ENCODE assay signal across 1 cellular context in the genomic region with DNA sequence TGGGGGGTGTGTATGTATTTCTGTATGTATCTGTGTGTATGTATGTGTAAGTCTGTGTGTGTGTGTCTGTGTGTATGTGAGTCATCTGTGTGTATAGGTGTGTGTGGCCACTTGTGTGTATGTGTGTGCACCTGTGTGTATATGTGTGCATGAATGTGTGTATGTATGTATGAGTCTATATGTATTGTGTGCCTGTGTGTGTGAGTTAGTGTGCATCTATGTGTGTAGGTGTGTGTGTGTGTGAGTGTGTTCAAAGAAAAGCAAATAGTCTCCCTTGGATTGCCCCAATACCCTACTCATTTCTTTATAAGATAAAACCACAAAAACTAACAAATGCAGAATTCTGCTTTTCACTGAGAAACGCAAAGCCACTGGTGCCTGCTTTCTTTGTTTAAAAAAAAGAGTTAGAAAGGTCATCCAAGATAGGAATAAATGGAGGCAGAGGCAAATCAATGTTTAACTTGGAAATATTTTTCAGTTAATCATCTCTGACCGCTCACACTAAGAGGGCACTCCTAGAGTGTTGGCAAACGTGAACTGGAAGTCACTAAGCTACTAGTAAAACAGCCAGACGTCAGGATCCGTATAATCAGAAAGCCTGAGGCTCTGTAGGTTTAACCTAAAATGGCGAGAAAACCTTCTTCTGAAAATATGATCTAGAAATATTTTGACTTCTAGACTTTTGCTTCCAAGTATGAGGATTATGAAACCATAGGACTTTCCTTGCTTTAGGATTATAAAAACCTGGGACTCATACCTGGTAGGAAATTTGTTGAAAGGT.
TF ChIP-seq lines count a peak whose summit lies in the region.

No MANE protein-coding gene starts in this region.

TF ChIP-seq in HepG2, 621 proteins besides CTCF, POLR2A, EP300 and RAD21 (continued from another document and continues in another):
- TF ChIP-seq, protein P1, sequence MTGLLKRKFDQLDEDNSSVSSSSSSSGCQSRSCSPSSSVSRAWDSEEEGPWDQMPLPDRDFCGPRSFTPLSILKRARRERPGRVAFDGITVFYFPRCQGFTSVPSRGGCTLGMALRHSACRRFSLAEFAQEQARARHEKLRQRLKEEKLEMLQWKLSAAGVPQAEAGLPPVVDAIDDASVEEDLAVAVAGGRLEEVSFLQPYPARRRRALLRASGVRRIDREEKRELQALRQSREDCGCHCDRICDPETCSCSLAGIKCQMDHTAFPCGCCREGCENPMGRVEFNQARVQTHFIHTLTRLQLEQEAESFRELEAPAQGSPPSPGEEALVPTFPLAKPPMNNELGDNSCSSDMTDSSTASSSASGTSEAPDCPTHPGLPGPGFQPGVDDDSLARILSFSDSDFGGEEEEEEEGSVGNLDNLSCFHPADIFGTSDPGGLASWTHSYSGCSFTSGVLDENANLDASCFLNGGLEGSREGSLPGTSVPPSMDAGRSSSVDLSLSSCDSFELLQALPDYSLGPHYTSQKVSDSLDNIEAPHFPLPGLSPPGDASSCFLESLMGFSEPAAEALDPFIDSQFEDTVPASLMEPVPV (CRISPR knock-in tag; IDR thresholded peaks at IDR 0.05): no peak
- TF ChIP-seq ZNF350 (CRISPR knock-in tag; IDR thresholded peaks at IDR 0.05; ENCODE audit: borderline replicate concordance, low read depth) (no peak), ZFP1 (CRISPR knock-in tag; IDR thresholded peaks at IDR 0.05) (no peak), NFE2 (CRISPR knock-in tag; IDR thresholded peaks at IDR 0.05) (no peak), TSC22D2 (CRISPR knock-in tag; IDR thresholded peaks at IDR 0.05; ENCODE audit: borderline replicate concordance) (no peak), KLF12 (CRISPR knock-in tag; IDR thresholded peaks at IDR 0.05; ENCODE audit: borderline replicate concordance) (no peak), BRD4 (CRISPR knock-in tag; IDR thresholded peaks at IDR 0.05) (peak; percentile 64; the same call in 1 of the 2 replicates), ZNF790 (CRISPR knock-in tag; IDR thresholded peaks at IDR 0.05; ENCODE audit: borderline replicate concordance) (0 out of 2 replicates have a peak, but pooled peaks have one; percentile 47), CBX2 (IDR thresholded peaks at IDR 0.05; ENCODE audit: low read depth, low read length) (no peak), CBX2 (CRISPR knock-in tag; IDR thresholded peaks at IDR 0.05; ENCODE audit: low read depth) (no peak), FOXJ3 (CRISPR knock-in tag; IDR thresholded peaks at IDR 0.05; ENCODE audit: borderline replicate concordance) (peak; percentile 54; the same call in 1 of the 2 replicates), ZNF329 (CRISPR knock-in tag; IDR thresholded peaks at IDR 0.05; ENCODE audit: low read depth) (no peak), HDAC2 (CRISPR knock-in tag; IDR thresholded peaks at IDR 0.05) (0 out of 2 replicates have a peak, but pooled peaks have one; percentile 23), ZNF616 (CRISPR knock-in tag; IDR thresholded peaks at IDR 0.05; ENCODE audit: low read depth) (no peak), GATA4 (IDR thresholded peaks at IDR 0.05; ENCODE audit: borderline replicate concordance, low read depth) (no peak), FOXO1 (CRISPR knock-in tag; IDR thresholded peaks at IDR 0.05) (no peak), ZSCAN29 (CRISPR knock-in tag; conservative IDR thresholded peaks at IDR 0.05) (no peak), ZNF331 (CRISPR knock-in tag; IDR thresholded peaks at IDR 0.05) (peak; percentile 52; the same call in 1 of the 2 replicates), MEIS1 (CRISPR knock-in tag; IDR thresholded peaks at IDR 0.05; ENCODE audit: borderline replicate concordance) (no peak), ZNF670 (CRISPR knock-in tag; IDR thresholded peaks at IDR 0.05; ENCODE audit: borderline replicate concordance) (no peak), ZNF775 (CRISPR knock-in tag; IDR thresholded peaks at IDR 0.05; ENCODE audit: borderline replicate concordance) (no peak), ZNF160 (CRISPR knock-in tag; IDR thresholded peaks at IDR 0.05) (no peak), SRSF4 (IDR thresholded peaks at IDR 0.05; ENCODE audit: low read depth, low read length, poor library complexity, severe bottlenecking) (no peak), ZNF10 (CRISPR knock-in tag; IDR thresholded peaks at IDR 0.05; ENCODE audit: borderline replicate concordance, low read depth) (no peak), NCOA1 (CRISPR knock-in tag; IDR thresholded peaks at IDR 0.05) (no peak), FOXK2 (IDR thresholded peaks at IDR 0.05) (peak; percentile 84), ZNF354B (CRISPR knock-in tag; IDR thresholded peaks at IDR 0.05) (0 out of 2 replicates have a peak, but pooled peaks have one; percentile 33)
- TF ChIP-seq, protein P2, sequence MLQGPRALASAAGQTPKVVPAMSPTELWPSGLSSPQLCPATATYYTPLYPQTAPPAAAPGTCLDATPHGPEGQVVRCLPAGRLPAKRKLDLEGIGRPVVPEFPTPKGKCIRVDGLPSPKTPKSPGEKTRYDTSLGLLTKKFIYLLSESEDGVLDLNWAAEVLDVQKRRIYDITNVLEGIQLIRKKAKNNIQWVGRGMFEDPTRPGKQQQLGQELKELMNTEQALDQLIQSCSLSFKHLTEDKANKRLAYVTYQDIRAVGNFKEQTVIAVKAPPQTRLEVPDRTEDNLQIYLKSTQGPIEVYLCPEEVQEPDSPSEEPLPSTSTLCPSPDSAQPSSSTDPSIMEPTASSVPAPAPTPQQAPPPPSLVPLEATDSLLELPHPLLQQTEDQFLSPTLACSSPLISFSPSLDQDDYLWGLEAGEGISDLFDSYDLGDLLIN (CRISPR knock-in tag; IDR thresholded peaks at IDR 0.05; ENCODE audit: borderline replicate concordance): no peak
- TF ChIP-seq, protein P3, sequence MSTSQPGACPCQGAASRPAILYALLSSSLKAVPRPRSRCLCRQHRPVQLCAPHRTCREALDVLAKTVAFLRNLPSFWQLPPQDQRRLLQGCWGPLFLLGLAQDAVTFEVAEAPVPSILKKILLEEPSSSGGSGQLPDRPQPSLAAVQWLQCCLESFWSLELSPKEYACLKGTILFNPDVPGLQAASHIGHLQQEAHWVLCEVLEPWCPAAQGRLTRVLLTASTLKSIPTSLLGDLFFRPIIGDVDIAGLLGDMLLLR (CRISPR knock-in tag; IDR thresholded peaks at IDR 0.05): no peak
- TF ChIP-seq, protein P4, sequence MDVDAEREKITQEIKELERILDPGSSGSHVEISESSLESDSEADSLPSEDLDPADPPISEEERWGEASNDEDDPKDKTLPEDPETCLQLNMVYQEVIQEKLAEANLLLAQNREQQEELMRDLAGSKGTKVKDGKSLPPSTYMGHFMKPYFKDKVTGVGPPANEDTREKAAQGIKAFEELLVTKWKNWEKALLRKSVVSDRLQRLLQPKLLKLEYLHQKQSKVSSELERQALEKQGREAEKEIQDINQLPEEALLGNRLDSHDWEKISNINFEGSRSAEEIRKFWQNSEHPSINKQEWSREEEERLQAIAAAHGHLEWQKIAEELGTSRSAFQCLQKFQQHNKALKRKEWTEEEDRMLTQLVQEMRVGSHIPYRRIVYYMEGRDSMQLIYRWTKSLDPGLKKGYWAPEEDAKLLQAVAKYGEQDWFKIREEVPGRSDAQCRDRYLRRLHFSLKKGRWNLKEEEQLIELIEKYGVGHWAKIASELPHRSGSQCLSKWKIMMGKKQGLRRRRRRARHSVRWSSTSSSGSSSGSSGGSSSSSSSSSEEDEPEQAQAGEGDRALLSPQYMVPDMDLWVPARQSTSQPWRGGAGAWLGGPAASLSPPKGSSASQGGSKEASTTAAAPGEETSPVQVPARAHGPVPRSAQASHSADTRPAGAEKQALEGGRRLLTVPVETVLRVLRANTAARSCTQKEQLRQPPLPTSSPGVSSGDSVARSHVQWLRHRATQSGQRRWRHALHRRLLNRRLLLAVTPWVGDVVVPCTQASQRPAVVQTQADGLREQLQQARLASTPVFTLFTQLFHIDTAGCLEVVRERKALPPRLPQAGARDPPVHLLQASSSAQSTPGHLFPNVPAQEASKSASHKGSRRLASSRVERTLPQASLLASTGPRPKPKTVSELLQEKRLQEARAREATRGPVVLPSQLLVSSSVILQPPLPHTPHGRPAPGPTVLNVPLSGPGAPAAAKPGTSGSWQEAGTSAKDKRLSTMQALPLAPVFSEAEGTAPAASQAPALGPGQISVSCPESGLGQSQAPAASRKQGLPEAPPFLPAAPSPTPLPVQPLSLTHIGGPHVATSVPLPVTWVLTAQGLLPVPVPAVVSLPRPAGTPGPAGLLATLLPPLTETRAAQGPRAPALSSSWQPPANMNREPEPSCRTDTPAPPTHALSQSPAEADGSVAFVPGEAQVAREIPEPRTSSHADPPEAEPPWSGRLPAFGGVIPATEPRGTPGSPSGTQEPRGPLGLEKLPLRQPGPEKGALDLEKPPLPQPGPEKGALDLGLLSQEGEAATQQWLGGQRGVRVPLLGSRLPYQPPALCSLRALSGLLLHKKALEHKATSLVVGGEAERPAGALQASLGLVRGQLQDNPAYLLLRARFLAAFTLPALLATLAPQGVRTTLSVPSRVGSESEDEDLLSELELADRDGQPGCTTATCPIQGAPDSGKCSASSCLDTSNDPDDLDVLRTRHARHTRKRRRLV (CRISPR knock-in tag; IDR thresholded peaks at IDR 0.05): no peak
- TF ChIP-seq, protein P5, sequence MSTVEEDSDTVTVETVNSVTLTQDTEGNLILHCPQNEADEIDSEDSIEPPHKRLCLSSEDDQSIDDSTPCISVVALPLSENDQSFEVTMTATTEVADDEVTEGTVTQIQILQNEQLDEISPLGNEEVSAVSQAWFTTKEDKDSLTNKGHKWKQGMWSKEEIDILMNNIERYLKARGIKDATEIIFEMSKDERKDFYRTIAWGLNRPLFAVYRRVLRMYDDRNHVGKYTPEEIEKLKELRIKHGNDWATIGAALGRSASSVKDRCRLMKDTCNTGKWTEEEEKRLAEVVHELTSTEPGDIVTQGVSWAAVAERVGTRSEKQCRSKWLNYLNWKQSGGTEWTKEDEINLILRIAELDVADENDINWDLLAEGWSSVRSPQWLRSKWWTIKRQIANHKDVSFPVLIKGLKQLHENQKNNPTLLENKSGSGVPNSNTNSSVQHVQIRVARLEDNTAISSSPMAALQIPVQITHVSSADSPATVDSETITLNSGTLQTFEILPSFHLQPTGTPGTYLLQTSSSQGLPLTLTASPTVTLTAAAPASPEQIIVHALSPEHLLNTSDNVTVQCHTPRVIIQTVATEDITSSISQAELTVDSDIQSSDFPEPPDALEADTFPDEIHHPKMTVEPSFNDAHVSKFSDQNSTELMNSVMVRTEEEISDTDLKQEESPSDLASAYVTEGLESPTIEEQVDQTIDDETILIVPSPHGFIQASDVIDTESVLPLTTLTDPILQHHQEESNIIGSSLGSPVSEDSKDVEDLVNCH (CRISPR knock-in tag; IDR thresholded peaks at IDR 0.05): no peak
- TF ChIP-seq, protein P6, sequence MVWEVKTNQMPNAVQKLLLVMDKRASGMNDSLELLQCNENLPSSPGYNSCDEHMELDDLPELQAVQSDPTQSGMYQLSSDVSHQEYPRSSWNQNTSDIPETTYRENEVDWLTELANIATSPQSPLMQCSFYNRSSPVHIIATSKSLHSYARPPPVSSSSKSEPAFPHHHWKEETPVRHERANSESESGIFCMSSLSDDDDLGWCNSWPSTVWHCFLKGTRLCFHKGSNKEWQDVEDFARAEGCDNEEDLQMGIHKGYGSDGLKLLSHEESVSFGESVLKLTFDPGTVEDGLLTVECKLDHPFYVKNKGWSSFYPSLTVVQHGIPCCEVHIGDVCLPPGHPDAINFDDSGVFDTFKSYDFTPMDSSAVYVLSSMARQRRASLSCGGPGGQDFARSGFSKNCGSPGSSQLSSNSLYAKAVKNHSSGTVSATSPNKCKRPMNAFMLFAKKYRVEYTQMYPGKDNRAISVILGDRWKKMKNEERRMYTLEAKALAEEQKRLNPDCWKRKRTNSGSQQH (CRISPR knock-in tag; IDR thresholded peaks at IDR 0.05; ENCODE audit: low read depth): no peak
- TF ChIP-seq, protein P7, sequence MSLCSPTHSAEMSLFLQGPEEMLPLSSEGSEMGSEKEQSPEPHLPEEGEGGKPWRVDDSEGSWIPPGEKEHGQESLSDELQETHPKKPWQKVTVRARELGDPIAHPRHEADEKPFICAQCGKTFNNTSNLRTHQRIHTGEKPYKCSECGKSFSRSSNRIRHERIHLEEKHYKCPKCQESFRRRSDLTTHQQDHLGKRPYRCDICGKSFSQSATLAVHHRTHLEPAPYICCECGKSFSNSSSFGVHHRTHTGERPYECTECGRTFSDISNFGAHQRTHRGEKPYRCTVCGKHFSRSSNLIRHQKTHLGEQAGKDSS (CRISPR knock-in tag; IDR thresholded peaks at IDR 0.05; ENCODE audit: borderline replicate concordance, low read depth): no peak
- TF ChIP-seq, protein P8, sequence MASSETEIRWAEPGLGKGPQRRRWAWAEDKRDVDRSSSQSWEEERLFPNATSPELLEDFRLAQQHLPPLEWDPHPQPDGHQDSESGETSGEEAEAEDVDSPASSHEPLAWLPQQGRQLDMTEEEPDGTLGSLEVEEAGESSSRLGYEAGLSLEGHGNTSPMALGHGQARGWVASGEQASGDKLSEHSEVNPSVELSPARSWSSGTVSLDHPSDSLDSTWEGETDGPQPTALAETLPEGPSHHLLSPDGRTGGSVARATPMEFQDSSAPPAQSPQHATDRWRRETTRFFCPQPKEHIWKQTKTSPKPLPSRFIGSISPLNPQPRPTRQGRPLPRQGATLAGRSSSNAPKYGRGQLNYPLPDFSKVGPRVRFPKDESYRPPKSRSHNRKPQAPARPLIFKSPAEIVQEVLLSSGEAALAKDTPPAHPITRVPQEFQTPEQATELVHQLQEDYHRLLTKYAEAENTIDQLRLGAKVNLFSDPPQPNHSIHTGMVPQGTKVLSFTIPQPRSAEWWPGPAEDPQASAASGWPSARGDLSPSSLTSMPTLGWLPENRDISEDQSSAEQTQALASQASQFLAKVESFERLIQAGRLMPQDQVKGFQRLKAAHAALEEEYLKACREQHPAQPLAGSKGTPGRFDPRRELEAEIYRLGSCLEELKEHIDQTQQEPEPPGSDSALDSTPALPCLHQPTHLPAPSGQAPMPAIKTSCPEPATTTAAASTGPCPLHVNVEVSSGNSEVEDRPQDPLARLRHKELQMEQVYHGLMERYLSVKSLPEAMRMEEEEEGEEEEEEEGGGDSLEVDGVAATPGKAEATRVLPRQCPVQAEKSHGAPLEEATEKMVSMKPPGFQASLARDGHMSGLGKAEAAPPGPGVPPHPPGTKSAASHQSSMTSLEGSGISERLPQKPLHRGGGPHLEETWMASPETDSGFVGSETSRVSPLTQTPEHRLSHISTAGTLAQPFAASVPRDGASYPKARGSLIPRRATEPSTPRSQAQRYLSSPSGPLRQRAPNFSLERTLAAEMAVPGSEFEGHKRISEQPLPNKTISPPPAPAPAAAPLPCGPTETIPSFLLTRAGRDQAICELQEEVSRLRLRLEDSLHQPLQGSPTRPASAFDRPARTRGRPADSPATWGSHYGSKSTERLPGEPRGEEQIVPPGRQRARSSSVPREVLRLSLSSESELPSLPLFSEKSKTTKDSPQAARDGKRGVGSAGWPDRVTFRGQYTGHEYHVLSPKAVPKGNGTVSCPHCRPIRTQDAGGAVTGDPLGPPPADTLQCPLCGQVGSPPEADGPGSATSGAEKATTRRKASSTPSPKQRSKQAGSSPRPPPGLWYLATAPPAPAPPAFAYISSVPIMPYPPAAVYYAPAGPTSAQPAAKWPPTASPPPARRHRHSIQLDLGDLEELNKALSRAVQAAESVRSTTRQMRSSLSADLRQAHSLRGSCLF (CRISPR knock-in tag; IDR thresholded peaks at IDR 0.05; ENCODE audit: borderline replicate concordance): no peak
- TF ChIP-seq, protein P9, sequence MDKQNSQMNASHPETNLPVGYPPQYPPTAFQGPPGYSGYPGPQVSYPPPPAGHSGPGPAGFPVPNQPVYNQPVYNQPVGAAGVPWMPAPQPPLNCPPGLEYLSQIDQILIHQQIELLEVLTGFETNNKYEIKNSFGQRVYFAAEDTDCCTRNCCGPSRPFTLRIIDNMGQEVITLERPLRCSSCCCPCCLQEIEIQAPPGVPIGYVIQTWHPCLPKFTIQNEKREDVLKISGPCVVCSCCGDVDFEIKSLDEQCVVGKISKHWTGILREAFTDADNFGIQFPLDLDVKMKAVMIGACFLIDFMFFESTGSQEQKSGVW (CRISPR knock-in tag; IDR thresholded peaks at IDR 0.05; ENCODE audit: borderline replicate concordance): no peak
